In genomic region chr21:44952116-44952928, GRCh38 we compare ENCODE assay signal across 18 cellular contexts. TPM values are rescaled to one million over a fixed set of nuclear protein-coding genes. Genes with fewer than 3 reads are reported as not detected.
DNase-seq lines count a peak whose midpoint lies in the region; ATAC-seq and TF ChIP-seq lines count a peak whose summit lies in the region.
"Had no signal": no experiment of that assay in that cellular context is flagged by ENCODE, and none has a peak within 500 bp of the region (broad histone marks: within the 10 kb centered on the region; RNA-seq: fewer than 3 reads in every experiment).

No MANE protein-coding gene starts in this region.

- peak overlapping the region; percentile 13 for H3K27ac ChIP-seq in neutrophil
- peak overlapping the region; percentile 3 for H3K27ac ChIP-seq in vagina
- H3K27ac ChIP-seq: hepatocyte, right lobe of liver had no signal

- H3K27me3 ChIP-seq in neutrophil: no peaks in the 10 kb centered on the region
- H3K27me3 ChIP-seq in vagina: no peaks in the 10 kb centered on the region
- H3K27me3 ChIP-seq: hepatocyte, right lobe of liver had no signal

- H3K4me3 ChIP-seq in neutrophil (ENCODE audit: low read depth in 1 of 2, low read length in 1 of 2): no peak overlapping the region
- no peak overlapping the region for H3K4me3 ChIP-seq in vagina
- H3K4me3 ChIP-seq: hepatocyte, right lobe of liver had no signal

- no peak overlapping the region for H3K4me3 Mint-ChIP-seq in glutamatergic neuron (ENCODE audit: unreplicated experiment)
- H3K4me3 Mint-ChIP-seq: activated naive CD4-positive, alpha-beta T cell treated with anti-CD3 and anti-CD28 coated beads, Interleukin-2, amount 10 ng/mL, durations not matched to agents 7 days and 5 days had no signal

- H3K4me1 Mint-ChIP-seq in glutamatergic neuron (ENCODE audit: low read depth, unreplicated experiment): peaks cover 13% of the 10 kb centered on the region

- peaks cover 7% of the 10 kb centered on the region for H3K9me3 Mint-ChIP-seq in glutamatergic neuron (ENCODE audit: unreplicated experiment)
- H3K9me3 Mint-ChIP-seq: activated naive CD4-positive, alpha-beta T cell treated with anti-CD3 and anti-CD28 coated beads, Interleukin-2, amount 10 ng/mL, durations not matched to agents 7 days and 5 days had no signal

- H3K27me3 Mint-ChIP-seq in glutamatergic neuron (ENCODE audit: unreplicated experiment): peaks cover 9% of the 10 kb centered on the region
- H3K27me3 Mint-ChIP-seq: activated naive CD4-positive, alpha-beta T cell treated with anti-CD3 and anti-CD28 coated beads, Interleukin-2, amount 10 ng/mL, durations not matched to agents 7 days and 5 days had no signal

- no peak for TF ChIP-seq POLR2A in vagina (IDR thresholded peaks at IDR 0.05)

- H3K36me3 ChIP-seq in neutrophil: peaks cover 8% of the 10 kb centered on the region
- H3K36me3 ChIP-seq in vagina: no peaks in the 10 kb centered on the region
- H3K36me3 ChIP-seq: right lobe of liver had no signal

- peak; percentile 31 to 63 for DNase-seq in NCI-H524 (lab: John Stamatoyannopoulos, UW)
- DNase-seq in NCI-H524 treated with DMSO at 0.1 percent for 48 hours (lab: John Stamatoyannopoulos, UW): no peak
- DNase-seq in glutamatergic neuron: peak; percentile 21
- no peak for DNase-seq in vagina (ENCODE audit: extremely low spot score in 2 of 2)
- DNase-seq in NCI-H2107 treated with DMSO at 0.1 percent for 48 hours (lab: John Stamatoyannopoulos, UW; ENCODE audit: unreplicated experiment): no peak
- DNase-seq in GDM1 (lab: John Stamatoyannopoulos, UW): no peak
- DNase-seq: 8988T; activated CD4-positive, alpha-beta T cell treated with anti-CD3 and anti-CD28 coated beads, Interleukin-2, amount 50 U/mL, for 1 hour; activated naive CD4-positive, alpha-beta T cell treated with anti-CD3 and anti-CD28 coated beads, Interleukin-2, amount 10 ng/mL, durations not matched to agents 7 days and 5 days; KBM-7; NCI-H1105; NCI-H82 had no signal

- TF ChIP-seq CTCF in glutamatergic neuron (IDR thresholded peaks at IDR 0.05; ENCODE audit: partially characterized antibody, unreplicated experiment) (no peak), neutrophil (IDR thresholded peaks at IDR 0.05) (no peak), vagina (IDR thresholded peaks at IDR 0.05) (no peak)

- H3K27ac Mint-ChIP-seq in glutamatergic neuron (ENCODE audit: unreplicated experiment): peak overlapping the region; percentile 33
- H3K27ac Mint-ChIP-seq: activated naive CD4-positive, alpha-beta T cell treated with anti-CD3 and anti-CD28 coated beads, Interleukin-2, amount 10 ng/mL, durations not matched to agents 7 days and 5 days had no signal

- H3K4me1 ChIP-seq in neutrophil (ENCODE audit: control insufficient read depth in 1 of 2, insufficient read depth in 1 of 2, low read depth in 1 of 2, low read length in 1 of 2) (peaks cover 0 to 6% of the 10 kb centered on the region in 2 experiments), vagina (peaks cover 17% of the 10 kb centered on the region)

- ATAC-seq in GM21367 (IDR thresholded peaks at IDR 0.05; ENCODE audit: unreplicated experiment): no peak
- ATAC-seq: HCT116, SK-N-SH treated with all-trans-retinoic acid at 6 μM for 48 hours had no signal

- H3K9me3 ChIP-seq in neutrophil: no peaks in the 10 kb centered on the region
- H3K9me3 ChIP-seq in vagina: no peaks in the 10 kb centered on the region
- H3K9me3 ChIP-seq: right lobe of liver had no signal

- no peaks in the 10 kb centered on the region for H3K36me3 Mint-ChIP-seq in glutamatergic neuron (ENCODE audit: unreplicated experiment)

- intact Hi-C loops in vagina (cut with DNase I): loop anchor here (10.0 kb wide), 1 partner anchor 492 kb away; no protein-coding TSS in a partner anchor

RNA-seq across cellular contexts. Expression of gene SLX9, which starts 12.5 kb away (rescaled TPM):
- total RNA-seq in glutamatergic neuron (ENCODE audit: unreplicated experiment) (30.7 TPM), vagina (8.3 TPM)

RNA-seq across cellular contexts. Expression of gene ITGB2, which starts 31.6 kb away (rescaled TPM):
- total RNA-seq in glutamatergic neuron (ENCODE audit: unreplicated experiment) (0.91 TPM), vagina (35.1 TPM)

Comparison
In these comparisons a context has a peak if more than half of its experiments do, and no peak if none do; other contexts are left out.
1. DNase-seq: peak in NCI-H524 (2 of 2) and glutamatergic neuron (single experiment); none in NCI-H524 treated with DMSO at 0.1 percent for 48 hours (single experiment), vagina (0 of 2), NCI-H2107 treated with DMSO at 0.1 percent for 48 hours (single experiment) and GDM1 (single experiment).
2. RNA of gene ITGB2, which starts 31.6 kb away (total RNA-seq): 35.1 TPM in vagina (single experiment); 0.91 TPM in glutamatergic neuron (single experiment); every median in the first group is over 10 times any median in the second.